Comparison of ENCODE assay signal across 1 cellular context in genomic region chr17:57986841-57987581, GRCh38.
TF ChIP-seq lines count a peak whose summit lies in the region.

No MANE protein-coding gene starts in this region.

TF ChIP-seq in K562, 482 proteins besides CTCF, POLR2A, EP300 and RAD21 (continued from another document):
- TF ChIP-seq SMARCA4 (IDR thresholded peaks at IDR 0.05) (0 out of 2 replicates have a peak, but pooled peaks have one; percentile 17), NFRKB (IDR thresholded peaks at IDR 0.05; ENCODE audit: low read depth) (no peak), RB1 (IDR thresholded peaks at IDR 0.05; ENCODE audit: low read depth) (no peak), JUN (IDR thresholded peaks at IDR 0.05; ENCODE audit: borderline replicate concordance, low read depth, low read length) (no peak), JUN (CRISPR knock-in tag; IDR thresholded peaks at IDR 0.05; ENCODE audit: borderline replicate concordance) (peak; percentile 30; the same call in 1 of the 2 replicates), USF1 (CRISPR knock-in tag; IDR thresholded peaks at IDR 0.05) (no peak), RCOR1 (IDR thresholded peaks at IDR 0.05; ENCODE audit: borderline replicate concordance in 1 of 2, low read depth in 2 of 2, low read length in 2 of 2) (no peak), MAFG (tag; conservative IDR thresholded peaks at IDR 0.05) (no peak), JUND (IDR thresholded peaks at IDR 0.05; ENCODE audit: borderline replicate concordance, low read depth, low read length) (peak; percentile 59; the same call in 1 of the 2 replicates), JUND (tag; IDR thresholded peaks at IDR 0.05; ENCODE audit: borderline replicate concordance, low read depth, low read length) (peak; percentile 20; the same call in 1 of the 3 replicates), E2F3 (CRISPR knock-in tag; IDR thresholded peaks at IDR 0.05) (no peak), FOXA3 (CRISPR knock-in tag; conservative IDR thresholded peaks at IDR 0.05 in 1 of 2, IDR thresholded peaks at IDR 0.05 in 1 of 2) (peak in 1 of 2 experiments; percentile 74; a peak in 2 of 4 replicates)
